ENCODE assay signal across 20 cellular contexts in genomic region chr15:99110581-99111320, GRCh38. TPM values are rescaled to one million over a fixed set of nuclear protein-coding genes. Genes with fewer than 3 reads are reported as not detected.
A peak's percentile ranks its signal among the peaks of the same experiment; 100 is the strongest.
DNase-seq lines count a peak whose midpoint lies in the region; ATAC-seq and TF ChIP-seq lines count a peak whose summit lies in the region.
"Had no signal": no experiment of that assay in that cellular context is flagged by ENCODE, and none has a peak within 500 bp of the region (broad histone marks: within the 10 kb centered on the region; RNA-seq: fewer than 3 reads in every experiment).

No MANE protein-coding gene starts in this region.

- 3 to 7% methylated on average over 8 of the region's 8 CpGs for WGBS in aorta, 2 donors

- no peaks in the 10 kb centered on the region for H4K20me1 ChIP-seq in osteoblast (ENCODE audit: insufficient read depth, low read length)

- H2AFZ ChIP-seq in osteoblast (ENCODE audit: low read length) = peak overlapping the region; percentile 21

- intact Hi-C loops in left cardiac atrium (cut with DNase I) (no loop called here), aorta (cut with DNase I) (no loop called here)
- intact Hi-C loops in activated T-helper 2 cell treated with anti-CD3 and anti-CD28 coated beads, Interferon-gamma antibody, Interleukin-2, Interleukin-4, amounts not matched to agents 10 μg/mL and 5 μg/mL and 100 μg/mL, durations not matched to agents 14 hours and 24 hours and 36 hours (cut with micrococcal nuclease) = no loop called here

- no peak for ATAC-seq in left cardiac atrium
- ATAC-seq in aorta (ENCODE audit: low FRiP score) = peak; percentile 28
- ATAC-seq in esophagus mucosa = no peak
- ATAC-seq: activated naive CD8-positive, alpha-beta T cell treated with anti-CD3 and anti-CD28 coated beads, Interleukin-2, amount 50 U/mL, for 24 hours; natural killer cell treated with Interleukin-12 subunit alpha and Interleukin-12 subunit beta and Interleukin-15 and Interleukin-18, amount 100 ng/mL, for 72 hours; SK-N-SH treated with all-trans-retinoic acid at 6 μM for 48 hours had no signal

- peak overlapping the region; percentile 50 for H3K4me2 ChIP-seq in osteoblast (ENCODE audit: insufficient read depth, low read length)
- H3K4me2 ChIP-seq: smooth muscle cell had no signal

- no peak overlapping the region for H3K27ac Mint-ChIP-seq in activated T-helper 2 cell treated with anti-CD3 and anti-CD28 coated beads, Interferon-gamma antibody, Interleukin-2, Interleukin-4, amounts not matched to agents 10 μg/mL and 5 μg/mL and 100 μg/mL, durations not matched to agents 14 hours and 24 hours and 36 hours
- H3K27ac Mint-ChIP-seq: activated naive CD8-positive, alpha-beta T cell treated with anti-CD3 and anti-CD28 coated beads, Interleukin-2, amount 50 U/mL, for 24 hours; CD4-positive, CD25-positive, alpha-beta regulatory T cell; natural killer cell treated with Interleukin-12 subunit alpha and Interleukin-12 subunit beta and Interleukin-15 and Interleukin-18, amount 100 ng/mL, for 72 hours had no signal

- H3K4me1 ChIP-seq in right atrium auricular region (peaks cover 0 to 65% of the 10 kb centered on the region in 2 donors), osteoblast (ENCODE audit: insufficient read depth, low read length) (peaks cover 20% of the 10 kb centered on the region), aorta (ENCODE audit: control insufficient read depth in 1 of 2, insufficient read depth in 2 of 2, low read length in 2 of 2) (peaks cover 3 to 6% of the 10 kb centered on the region in 2 donors)

- H3K27ac ChIP-seq in right atrium auricular region (peak overlapping the region; percentile 92), coronary artery (peak overlapping the region; percentile 86 to 90), osteoblast (ENCODE audit: low read depth, low read length) (no peak overlapping the region), aorta (ENCODE audit: low read depth in 1 of 2, low read length in 2 of 2) (peak overlapping the region; percentile 85 to 86)

- H3K79me2 ChIP-seq in osteoblast (ENCODE audit: insufficient read depth, low read length) = no peaks in the 10 kb centered on the region

- no peaks in the 10 kb centered on the region for H3K9me3 Mint-ChIP-seq in activated T-helper 2 cell treated with anti-CD3 and anti-CD28 coated beads, Interferon-gamma antibody, Interleukin-2, Interleukin-4, amounts not matched to agents 10 μg/mL and 5 μg/mL and 100 μg/mL, durations not matched to agents 14 hours and 24 hours and 36 hours
- H3K9me3 Mint-ChIP-seq: activated naive CD8-positive, alpha-beta T cell treated with anti-CD3 and anti-CD28 coated beads, Interleukin-2, amount 50 U/mL, for 24 hours; natural killer cell treated with Interleukin-12 subunit alpha and Interleukin-12 subunit beta and Interleukin-15 and Interleukin-18, amount 100 ng/mL, for 72 hours had no signal

- H3K4me1 Mint-ChIP-seq in activated T-helper 2 cell treated with anti-CD3 and anti-CD28 coated beads, Interferon-gamma antibody, Interleukin-2, Interleukin-4, amounts not matched to agents 10 μg/mL and 5 μg/mL and 100 μg/mL, durations not matched to agents 14 hours and 24 hours and 36 hours (ENCODE audit: low read depth) = peaks cover 14% of the 10 kb centered on the region

- H3K36me3 ChIP-seq in right atrium auricular region = peaks cover 51% of the 10 kb centered on the region
- no peaks in the 10 kb centered on the region for H3K36me3 ChIP-seq in osteoblast (ENCODE audit: insufficient read depth, low read length)
- H3K36me3 ChIP-seq in aorta (ENCODE audit: control insufficient read depth in 1 of 2, insufficient read depth in 2 of 2, low read length in 1 of 2) = peaks cover 0 to 3% of the 10 kb centered on the region in 2 donors

- H3K4me3 Mint-ChIP-seq in activated T-helper 2 cell treated with anti-CD3 and anti-CD28 coated beads, Interferon-gamma antibody, Interleukin-2, Interleukin-4, amounts not matched to agents 10 μg/mL and 5 μg/mL and 100 μg/mL, durations not matched to agents 14 hours and 24 hours and 36 hours (ENCODE audit: low read depth) = no peak overlapping the region
- H3K4me3 Mint-ChIP-seq: activated naive CD8-positive, alpha-beta T cell treated with anti-CD3 and anti-CD28 coated beads, Interleukin-2, amount 50 U/mL, for 24 hours; CD4-positive, CD25-positive, alpha-beta regulatory T cell; IgD-negative memory B cell; natural killer cell treated with Interleukin-12 subunit alpha and Interleukin-12 subunit beta and Interleukin-15 and Interleukin-18, amount 100 ng/mL, for 72 hours had no signal

- no peak overlapping the region for H3K4me3 ChIP-seq in right atrium auricular region
- peak overlapping the region; percentile 48 for H3K4me3 ChIP-seq in coronary artery
- H3K4me3 ChIP-seq in osteoblast (ENCODE audit: insufficient read depth, low read length) = no peak overlapping the region
- no peak overlapping the region for H3K4me3 ChIP-seq in aorta (ENCODE audit: low read length in 2 of 2)
- H3K4me3 ChIP-seq: smooth muscle cell had no signal

- no peaks in the 10 kb centered on the region for H3K36me3 Mint-ChIP-seq in activated T-helper 2 cell treated with anti-CD3 and anti-CD28 coated beads, Interferon-gamma antibody, Interleukin-2, Interleukin-4, amounts not matched to agents 10 μg/mL and 5 μg/mL and 100 μg/mL, durations not matched to agents 14 hours and 24 hours and 36 hours (ENCODE audit: low read depth)
- H3K36me3 Mint-ChIP-seq: CD4-positive, CD25-positive, alpha-beta regulatory T cell; IgD-negative memory B cell; natural killer cell treated with Interleukin-12 subunit alpha and Interleukin-12 subunit beta and Interleukin-15 and Interleukin-18, amount 100 ng/mL, for 72 hours had no signal

- TF ChIP-seq CTCF in right atrium auricular region (IDR thresholded peaks at IDR 0.05) = no peak
- no peak for TF ChIP-seq CTCF in coronary artery (IDR thresholded peaks at IDR 0.05)
- TF ChIP-seq CTCF in osteoblast (IDR thresholded peaks at IDR 0.05; ENCODE audit: extremely low read depth, low read depth, low read length) = no peak

- no peaks in the 10 kb centered on the region for H3K27me3 ChIP-seq in right atrium auricular region
- no peaks in the 10 kb centered on the region for H3K27me3 ChIP-seq in osteoblast (ENCODE audit: insufficient read depth, low read length)
- no peaks in the 10 kb centered on the region for H3K27me3 ChIP-seq in aorta (ENCODE audit: control insufficient read depth in 1 of 2, insufficient read depth in 2 of 2, low read length in 1 of 2)

- H3K9me3 ChIP-seq in right atrium auricular region (no peaks in the 10 kb centered on the region), osteoblast (ENCODE audit: low read depth, low read length) (no peaks in the 10 kb centered on the region), aorta (ENCODE audit: control insufficient read depth, low read length) (no peaks in the 10 kb centered on the region)

- peaks cover 35% of the 10 kb centered on the region for H3K27me3 Mint-ChIP-seq in activated T-helper 2 cell treated with anti-CD3 and anti-CD28 coated beads, Interferon-gamma antibody, Interleukin-2, Interleukin-4, amounts not matched to agents 10 μg/mL and 5 μg/mL and 100 μg/mL, durations not matched to agents 14 hours and 24 hours and 36 hours (ENCODE audit: low read depth)

- DNase-seq in right atrium auricular region (ENCODE audit: low spot score) (no peak), left cardiac atrium (no peak), coronary artery (ENCODE audit: low spot score) (no peak), osteoblast (ENCODE audit: insufficient read length, low spot score, missing footprints) (no peak), aorta (peak in 1 of 2 donors; percentile 41), HuH-7 (ENCODE audit: low spot score) (no peak)
- no peak for DNase-seq in activated T-helper 2 cell treated with anti-CD3 and anti-CD28 coated beads, Interferon-gamma antibody, Interleukin-2, Interleukin-4, amounts not matched to agents 10 μg/mL and 5 μg/mL and 100 μg/mL, durations not matched to agents 14 hours and 24 hours and 36 hours (ENCODE audit: low spot score)
- DNase-seq: activated naive CD8-positive, alpha-beta T cell treated with anti-CD3 and anti-CD28 coated beads, Interleukin-2, amount 50 U/mL, for 24 hours; caudate nucleus; mesendoderm; NCI-H187 treated with DMSO at 0.1 percent for 48 hours; NCI-H2227 treated with DMSO at 0.1 percent for 48 hours; stimulated activated CD4-positive, alpha-beta T cell treated with anti-CD3 and anti-CD28 coated beads, Interleukin-4, amount 100 ng/mL, for 4 hours; T1000 had no signal

RNA-seq across cellular contexts. Expression of gene SYNM, which starts 5.9 kb away (rescaled TPM):
- total RNA-seq in right atrium auricular region (100 to 1,000 TPM; 211 to 258 TPM), left cardiac atrium (100 to 1,000 TPM; 302 to 329 TPM), osteoblast (4.0 and 4.4 TPM in 2 replicates), aorta (100 to 1,000 TPM in 1 of 2 donors, 10 to 100 TPM in 1; 81.9 to 103 TPM), esophagus mucosa (6.0 TPM)
- 10 to 100 TPM; 42.6 to 45.7 TPM for polyA plus RNA-seq in aorta
- 0.46 and 0.55 TPM in 2 replicates for total RNA-seq in activated T-helper 2 cell treated with anti-CD3 and anti-CD28 coated beads, Interferon-gamma antibody, Interleukin-2, Interleukin-4, amounts not matched to agents 10 μg/mL and 5 μg/mL and 100 μg/mL, durations not matched to agents 14 hours and 24 hours and 36 hours
- polyA plus RNA-seq: IgD-negative memory B cell had no signal

Comparison
In these comparisons a context has a peak if more than half of its experiments do, and no peak if none do; other contexts are left out.
1. RNA of gene SYNM, which starts 5.9 kb away (total RNA-seq): 302 to 329 TPM in left cardiac atrium, 211 to 258 TPM in right atrium auricular region and 81.9 to 103 TPM in aorta; 6.0 TPM in esophagus mucosa (single experiment), 4.0 to 4.4 TPM in osteoblast and 0.46 to 0.55 TPM in activated T-helper 2 cell treated with anti-CD3 and anti-CD28 coated beads, Interferon-gamma antibody, Interleukin-2, Interleukin-4, amounts not matched to agents 10 μg/mL and 5 μg/mL and 100 μg/mL, durations not matched to agents 14 hours and 24 hours and 36 hours; every median in the first group is over 10 times any median in the second.